20 cellular contexts compared by ENCODE assay signal in genomic region chr4:112125416-112125815, GRCh38. TPM values are rescaled to one million over a fixed set of nuclear protein-coding genes. Genes with fewer than 3 reads are reported as not detected.
DNase-seq lines count a peak whose midpoint lies in the region; TF ChIP-seq lines count a peak whose summit lies in the region.
"Had no signal": no experiment of that assay in that cellular context is flagged by ENCODE, and none has a peak within 500 bp of the region (broad histone marks: within the 10 kb centered on the region; RNA-seq: fewer than 3 reads in every experiment).

No MANE protein-coding gene starts in this region.

- H3K4me2 ChIP-seq in PC-9 = peak overlapping the region; percentile 5; the same call in 1 of the 2 replicates
- H3K4me2 ChIP-seq: A549 had no signal

- H3K27me3 ChIP-seq in PC-9 (ENCODE audit: insufficient read depth, low read depth) = no peaks in the 10 kb centered on the region
- H3K27me3 ChIP-seq: BLaER1 treated with 17β-estradiol and CSF1 and Interleukin-3, amounts not matched to agents 10 nM and 100 nM had no signal

- no peak overlapping the region for H3K4me3 ChIP-seq in PC-9
- H3K4me3 ChIP-seq: A549; BLaER1 treated with 17β-estradiol and CSF1 and Interleukin-3, amounts not matched to agents 10 nM and 100 nM had no signal

- H3K27ac ChIP-seq in PC-9 = no peak overlapping the region
- H3K27ac ChIP-seq: 22Rv1; A549; BLaER1 treated with 17β-estradiol and CSF1 and Interleukin-3, amounts not matched to agents 10 nM and 100 nM; C4-2B had no signal

- TF ChIP-seq CTCF in HFFc6 (IDR thresholded peaks at IDR 0.05) (no peak), PC-9 (conservative IDR thresholded peaks at IDR 0.05) (no peak)

- H3K9me3 ChIP-seq in PC-9 (ENCODE audit: insufficient read depth, low read depth) = no peaks in the 10 kb centered on the region
- H3K9me3 ChIP-seq: A549, Caco-2 had no signal

- peaks cover 26% of the 10 kb centered on the region for H3K4me1 Mint-ChIP-seq in HFFc6 (ENCODE audit: low read depth)
- H3K4me1 Mint-ChIP-seq in activated T-helper 2 cell treated with anti-CD3 and anti-CD28 coated beads, Interferon-gamma antibody, Interleukin-2, Interleukin-4, amounts not matched to agents 10 μg/mL and 5 μg/mL and 100 μg/mL, durations not matched to agents 14 hours and 24 hours and 36 hours (ENCODE audit: low read depth) = peaks cover 7% of the 10 kb centered on the region

- no peak overlapping the region for H3K4me3 Mint-ChIP-seq in HFFc6
- no peak overlapping the region for H3K4me3 Mint-ChIP-seq in activated T-helper 2 cell treated with anti-CD3 and anti-CD28 coated beads, Interferon-gamma antibody, Interleukin-2, Interleukin-4, amounts not matched to agents 10 μg/mL and 5 μg/mL and 100 μg/mL, durations not matched to agents 14 hours and 24 hours and 36 hours (ENCODE audit: low read depth)
- H3K4me3 Mint-ChIP-seq: B cell; CD4-positive, alpha-beta T cell; CD8-positive, alpha-beta T cell had no signal

- no peaks in the 10 kb centered on the region for H3K9me3 Mint-ChIP-seq in HFFc6
- no peaks in the 10 kb centered on the region for H3K9me3 Mint-ChIP-seq in activated T-helper 2 cell treated with anti-CD3 and anti-CD28 coated beads, Interferon-gamma antibody, Interleukin-2, Interleukin-4, amounts not matched to agents 10 μg/mL and 5 μg/mL and 100 μg/mL, durations not matched to agents 14 hours and 24 hours and 36 hours
- H3K9me3 Mint-ChIP-seq: CD4-positive, alpha-beta T cell; CD8-positive, alpha-beta T cell had no signal

- H3K36me3 Mint-ChIP-seq in HFFc6 (ENCODE audit: low read depth) = no peaks in the 10 kb centered on the region
- H3K36me3 Mint-ChIP-seq in activated T-helper 2 cell treated with anti-CD3 and anti-CD28 coated beads, Interferon-gamma antibody, Interleukin-2, Interleukin-4, amounts not matched to agents 10 μg/mL and 5 μg/mL and 100 μg/mL, durations not matched to agents 14 hours and 24 hours and 36 hours (ENCODE audit: low read depth) = no peaks in the 10 kb centered on the region
- H3K36me3 Mint-ChIP-seq: CD8-positive, alpha-beta T cell had no signal

- H2AFZ ChIP-seq in PC-9 = no peak overlapping the region

- H3K27me3 Mint-ChIP-seq in HFFc6 (ENCODE audit: insufficient read depth) = no peaks in the 10 kb centered on the region; the same call in 1 of the 2 replicates
- H3K27me3 Mint-ChIP-seq in activated T-helper 2 cell treated with anti-CD3 and anti-CD28 coated beads, Interferon-gamma antibody, Interleukin-2, Interleukin-4, amounts not matched to agents 10 μg/mL and 5 μg/mL and 100 μg/mL, durations not matched to agents 14 hours and 24 hours and 36 hours (ENCODE audit: low read depth) = peaks cover 30% of the 10 kb centered on the region

- CTCF ChIA-PET in PC-9 (lab: Charles Lee) = no interaction called here

- H3K9me2 ChIP-seq in PC-9 (ENCODE audit: insufficient read depth) = no peaks in the 10 kb centered on the region

- peaks cover 22% of the 10 kb centered on the region for H3K4me1 ChIP-seq in PC-9 (replicated peaks; ENCODE audit: insufficient read depth)
- H3K4me1 ChIP-seq: Caco-2 had no signal

- H4K20me1 ChIP-seq in PC-9 (ENCODE audit: insufficient read depth) = no peaks in the 10 kb centered on the region
- H4K20me1 ChIP-seq: BLaER1 treated with 17β-estradiol and CSF1 and Interleukin-3, amounts not matched to agents 10 nM and 100 nM had no signal

- no TSS peak for BruUV-seq in PC-9 (replicated peaks; lab: Mats Ljungman, UMichigan)

- POLR2A ChIA-PET in PC-9 (lab: Charles Lee; ENCODE audit: unreplicated experiment) = no interaction called here

- intact Hi-C loops in PC-9 (cut with micrococcal nuclease; ENCODE audit: unreplicated experiment) = no loop called here
- intact Hi-C loops in activated T-helper 2 cell treated with anti-CD3 and anti-CD28 coated beads, Interferon-gamma antibody, Interleukin-2, Interleukin-4, amounts not matched to agents 10 μg/mL and 5 μg/mL and 100 μg/mL, durations not matched to agents 14 hours and 24 hours and 36 hours (cut with micrococcal nuclease) = no loop called here

- no peaks in the 10 kb centered on the region for H3K36me3 ChIP-seq in PC-9 (ENCODE audit: low read depth)
- H3K36me3 ChIP-seq: BLaER1 treated with 17β-estradiol and CSF1 and Interleukin-3, amounts not matched to agents 10 nM and 100 nM had no signal

- no peak overlapping the region for H3K27ac Mint-ChIP-seq in HFFc6
- H3K27ac Mint-ChIP-seq in activated T-helper 2 cell treated with anti-CD3 and anti-CD28 coated beads, Interferon-gamma antibody, Interleukin-2, Interleukin-4, amounts not matched to agents 10 μg/mL and 5 μg/mL and 100 μg/mL, durations not matched to agents 14 hours and 24 hours and 36 hours = no peak overlapping the region
- H3K27ac Mint-ChIP-seq: B cell; CD4-positive, alpha-beta T cell; CD8-positive, alpha-beta T cell had no signal

- H3K79me2 ChIP-seq in PC-9 (ENCODE audit: low read depth) = no peaks in the 10 kb centered on the region

- peaks cover 5% of the 10 kb centered on the region; the same call in 1 of the 2 replicates for H3F3A ChIP-seq in PC-9 (ENCODE audit: insufficient read depth, low read depth)

- DNase-seq in EH (ENCODE audit: low read depth) = peak; percentile 33
- peak; percentile 2 for DNase-seq in HFFc6
- DNase-seq in PC-9 = no peak
- peak; percentile 68 for DNase-seq in foreskin melanocyte
- no peak for DNase-seq in cortex of kidney (lab: John Stamatoyannopoulos, UW)
- no peak for DNase-seq in activated T-helper 2 cell treated with anti-CD3 and anti-CD28 coated beads, Interferon-gamma antibody, Interleukin-2, Interleukin-4, amounts not matched to agents 10 μg/mL and 5 μg/mL and 100 μg/mL, durations not matched to agents 14 hours and 24 hours and 36 hours (ENCODE audit: low spot score)
- DNase-seq in stimulated activated CD8-positive, alpha-beta memory T cell treated with anti-CD3 and anti-CD28 coated beads, Interleukin-4, amount 100 ng/mL, for 48 hours = no peak
- DNase-seq: AML-193; Caco-2; Calu3; CD4-positive, alpha-beta T cell; CD8-positive, alpha-beta T cell; DMS79 treated with DMSO at 0.1 percent for 48 hours; EL; GF-D8 had no signal

RNA-seq across cellular contexts. Expression of gene FAM241A, which starts 19.8 kb away (rescaled TPM):
- under 1 TPM; 0.50 to 0.78 (median 0.57) TPM for total RNA-seq in HFFc6 (2021; fragmentation: NEBNext Ultra II Directional; extraction: Animal tissue kit (Norgen Biotek cat#: 25700))
- total RNA-seq in PC-9 (2021) = 0.78 and 1.4 TPM in 2 replicates
- total RNA-seq in activated T-helper 2 cell treated with anti-CD3 and anti-CD28 coated beads, Interferon-gamma antibody, Interleukin-2, Interleukin-4, amounts not matched to agents 10 μg/mL and 5 μg/mL and 100 μg/mL, durations not matched to agents 14 hours and 24 hours and 36 hours = 5.5 and 5.6 TPM in 2 replicates

Comparison
In these comparisons a context has a peak if more than half of its experiments do, and no peak if none do; other contexts are left out.
1. DNase-seq: peak in EH (single experiment), HFFc6 (single experiment) and foreskin melanocyte (single experiment); none in PC-9 (0 of 2), cortex of kidney (single experiment), activated T-helper 2 cell treated with anti-CD3 and anti-CD28 coated beads, Interferon-gamma antibody, Interleukin-2, Interleukin-4, amounts not matched to agents 10 μg/mL and 5 μg/mL and 100 μg/mL, durations not matched to agents 14 hours and 24 hours and 36 hours (single experiment) and stimulated activated CD8-positive, alpha-beta memory T cell treated with anti-CD3 and anti-CD28 coated beads, Interleukin-4, amount 100 ng/mL, for 48 hours (single experiment).